24 cellular contexts compared by ENCODE assay signal in the genomic region with DNA sequence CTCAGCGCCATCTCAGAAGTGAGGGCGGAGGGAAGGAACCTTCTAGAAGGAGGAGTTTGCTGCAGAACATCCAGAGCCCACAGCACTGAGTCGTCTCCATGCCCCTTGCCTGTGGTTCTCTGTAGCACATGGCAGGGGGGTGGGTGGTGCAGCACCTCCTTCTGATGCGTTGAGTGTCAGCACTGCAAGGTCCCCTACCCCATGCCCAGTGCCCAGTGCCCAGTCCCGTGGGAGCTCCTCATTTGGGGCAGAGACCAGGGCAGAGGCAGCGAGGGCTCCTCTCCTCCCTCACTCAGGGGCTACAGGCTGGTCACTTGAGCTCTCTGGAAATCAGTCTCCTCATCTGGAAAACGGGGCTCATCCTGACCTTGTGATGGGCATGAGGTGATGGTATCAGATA.
"Had no signal": no experiment of that assay in that cellular context is flagged by ENCODE, and none has a peak within 500 bp of the region (broad histone marks: within the 10 kb centered on the region; RNA-seq: fewer than 3 reads in every experiment).

No MANE protein-coding gene starts in this region.

- H3K4me1 Mint-ChIP-seq: central memory CD8-positive, alpha-beta T cell; naive B cell had no signal

- H3K4me3 Mint-ChIP-seq: activated T-helper 1 cell treated with anti-CD3 and anti-CD28 coated beads, Interleukin-12 subunit alpha, Interleukin-12 subunit beta, Interleukin-2, Interleukin-4 antibody, amounts not matched to agents 30 ng/mL and 10 ng/mL and 1 ng/mL, durations not matched to agents 14 hours and 24 hours and 36 hours; central memory CD8-positive, alpha-beta T cell; mesothelial cell of epicardium; naive B cell; neural crest cell; T-helper 2 cell treated with Interferon-gamma antibody and Interleukin-4, amounts not matched to agents 5 μg/mL and 100 μg/mL, for 36 hours had no signal

- DNase-seq: activated CD4-positive, alpha-beta T cell treated with anti-CD3 and anti-CD28 coated beads for 4 hours; activated CD4-positive, alpha-beta T cell treated with anti-CD3 and anti-CD28 coated beads, Interleukin-2, amount 50 U/mL, for 48 hours; activated CD8-positive, alpha-beta memory T cell treated with anti-CD3 and anti-CD28 coated beads, Interleukin-2, amount 50 U/mL, for 4 hours; activated gamma-delta T cell treated with Interleukin-2 at 50 U/mL for 16 hours; activated naive CD4-positive, alpha-beta T cell treated with anti-CD3 and anti-CD28 coated beads, Interleukin-2, amount 50 U/mL, for 16 hours; activated T-cell treated with anti-CD3 and anti-CD28 coated beads, Interleukin-2, amount 50 U/mL, for 1 hour; effector CD8-positive, alpha-beta T cell; left cardiac atrium; mammary epithelial cell; naive B cell; occipital lobe; stimulated activated CD4-positive, alpha-beta T cell treated with anti-CD3 and anti-CD28 coated beads, Interleukin-2, amount 100 ng/mL, for 48 hours; stimulated activated naive CD4-positive, alpha-beta T cell treated with Interleukin-2 at 50 U/mL for 16 hours; T-helper 1 cell had no signal

- H3K36me3 Mint-ChIP-seq: mesothelial cell of epicardium, naive B cell had no signal

- FAIRE-seq: colon had no signal

- H3K4me3 ChIP-seq: breast epithelium, gastroesophageal sphincter, hepatocyte, thoracic aorta had no signal

- H3K9me3 Mint-ChIP-seq: activated T-helper 1 cell treated with anti-CD3 and anti-CD28 coated beads, Interleukin-12 subunit alpha, Interleukin-12 subunit beta, Interleukin-2, Interleukin-4 antibody, amounts not matched to agents 30 ng/mL and 10 ng/mL and 1 ng/mL, durations not matched to agents 14 hours and 24 hours and 36 hours; central memory CD8-positive, alpha-beta T cell; mesothelial cell of epicardium; naive B cell; neural crest cell; T-helper 2 cell treated with Interferon-gamma antibody and Interleukin-4, amounts not matched to agents 5 μg/mL and 100 μg/mL, for 36 hours had no signal

- H3K36me3 ChIP-seq: breast epithelium, gastroesophageal sphincter, thoracic aorta had no signal

- ATAC-seq: gastroesophageal sphincter had no signal

- H3K27me3 ChIP-seq: breast epithelium, gastroesophageal sphincter, hepatocyte had no signal

- H3K27ac Mint-ChIP-seq: activated T-helper 1 cell treated with anti-CD3 and anti-CD28 coated beads, Interleukin-12 subunit alpha, Interleukin-12 subunit beta, Interleukin-2, Interleukin-4 antibody, amounts not matched to agents 30 ng/mL and 10 ng/mL and 1 ng/mL, durations not matched to agents 14 hours and 24 hours and 36 hours; mesothelial cell of epicardium; T-helper 2 cell treated with Interferon-gamma antibody and Interleukin-4, amounts not matched to agents 5 μg/mL and 100 μg/mL, for 36 hours had no signal

- H3K9me3 ChIP-seq: breast epithelium, gastroesophageal sphincter, thoracic aorta had no signal

- H3K27ac ChIP-seq: breast epithelium, gastroesophageal sphincter, hepatocyte, thoracic aorta had no signal
